1 cellular context compared by ENCODE assay signal in genomic region chr22:39518996-39519680, GRCh38.
TF ChIP-seq lines count a peak whose summit lies in the region.

No MANE protein-coding gene starts in this region.

TF ChIP-seq in GM12878, 131 proteins besides CTCF, POLR2A, EP300 and RAD21 (continued from another document):
- no peak for TF ChIP-seq MEF2B (IDR thresholded peaks at IDR 0.05; ENCODE audit: partially characterized antibody, poor library complexity, severe bottlenecking)
- TF ChIP-seq, protein P1, sequence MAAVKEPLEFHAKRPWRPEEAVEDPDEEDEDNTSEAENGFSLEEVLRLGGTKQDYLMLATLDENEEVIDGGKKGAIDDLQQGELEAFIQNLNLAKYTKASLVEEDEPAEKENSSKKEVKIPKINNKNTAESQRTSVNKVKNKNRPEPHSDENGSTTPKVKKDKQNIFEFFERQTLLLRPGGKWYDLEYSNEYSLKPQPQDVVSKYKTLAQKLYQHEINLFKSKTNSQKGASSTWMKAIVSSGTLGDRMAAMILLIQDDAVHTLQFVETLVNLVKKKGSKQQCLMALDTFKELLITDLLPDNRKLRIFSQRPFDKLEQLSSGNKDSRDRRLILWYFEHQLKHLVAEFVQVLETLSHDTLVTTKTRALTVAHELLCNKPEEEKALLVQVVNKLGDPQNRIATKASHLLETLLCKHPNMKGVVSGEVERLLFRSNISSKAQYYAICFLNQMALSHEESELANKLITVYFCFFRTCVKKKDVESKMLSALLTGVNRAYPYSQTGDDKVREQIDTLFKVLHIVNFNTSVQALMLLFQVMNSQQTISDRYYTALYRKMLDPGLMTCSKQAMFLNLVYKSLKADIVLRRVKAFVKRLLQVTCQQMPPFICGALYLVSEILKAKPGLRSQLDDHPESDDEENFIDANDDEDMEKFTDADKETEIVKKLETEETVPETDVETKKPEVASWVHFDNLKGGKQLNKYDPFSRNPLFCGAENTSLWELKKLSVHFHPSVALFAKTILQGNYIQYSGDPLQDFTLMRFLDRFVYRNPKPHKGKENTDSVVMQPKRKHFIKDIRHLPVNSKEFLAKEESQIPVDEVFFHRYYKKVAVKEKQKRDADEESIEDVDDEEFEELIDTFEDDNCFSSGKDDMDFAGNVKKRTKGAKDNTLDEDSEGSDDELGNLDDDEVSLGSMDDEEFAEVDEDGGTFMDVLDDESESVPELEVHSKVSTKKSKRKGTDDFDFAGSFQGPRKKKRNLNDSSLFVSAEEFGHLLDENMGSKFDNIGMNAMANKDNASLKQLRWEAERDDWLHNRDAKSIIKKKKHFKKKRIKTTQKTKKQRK (IDR thresholded peaks at IDR 0.05; ENCODE audit: low read depth, low read length) = no peak
- TF ChIP-seq BACH1 (IDR thresholded peaks at IDR 0.05; ENCODE audit: borderline replicate concordance) = no peak
- no peak for TF ChIP-seq SRF (IDR thresholded peaks at IDR 0.05; ENCODE audit: low read depth in 2 of 2, low read length in 2 of 2)
- TF ChIP-seq CREM (IDR thresholded peaks at IDR 0.05; ENCODE audit: low read depth) = 0 out of 2 replicates have a peak, but pooled peaks have one; percentile 11
- TF ChIP-seq, protein P2, sequence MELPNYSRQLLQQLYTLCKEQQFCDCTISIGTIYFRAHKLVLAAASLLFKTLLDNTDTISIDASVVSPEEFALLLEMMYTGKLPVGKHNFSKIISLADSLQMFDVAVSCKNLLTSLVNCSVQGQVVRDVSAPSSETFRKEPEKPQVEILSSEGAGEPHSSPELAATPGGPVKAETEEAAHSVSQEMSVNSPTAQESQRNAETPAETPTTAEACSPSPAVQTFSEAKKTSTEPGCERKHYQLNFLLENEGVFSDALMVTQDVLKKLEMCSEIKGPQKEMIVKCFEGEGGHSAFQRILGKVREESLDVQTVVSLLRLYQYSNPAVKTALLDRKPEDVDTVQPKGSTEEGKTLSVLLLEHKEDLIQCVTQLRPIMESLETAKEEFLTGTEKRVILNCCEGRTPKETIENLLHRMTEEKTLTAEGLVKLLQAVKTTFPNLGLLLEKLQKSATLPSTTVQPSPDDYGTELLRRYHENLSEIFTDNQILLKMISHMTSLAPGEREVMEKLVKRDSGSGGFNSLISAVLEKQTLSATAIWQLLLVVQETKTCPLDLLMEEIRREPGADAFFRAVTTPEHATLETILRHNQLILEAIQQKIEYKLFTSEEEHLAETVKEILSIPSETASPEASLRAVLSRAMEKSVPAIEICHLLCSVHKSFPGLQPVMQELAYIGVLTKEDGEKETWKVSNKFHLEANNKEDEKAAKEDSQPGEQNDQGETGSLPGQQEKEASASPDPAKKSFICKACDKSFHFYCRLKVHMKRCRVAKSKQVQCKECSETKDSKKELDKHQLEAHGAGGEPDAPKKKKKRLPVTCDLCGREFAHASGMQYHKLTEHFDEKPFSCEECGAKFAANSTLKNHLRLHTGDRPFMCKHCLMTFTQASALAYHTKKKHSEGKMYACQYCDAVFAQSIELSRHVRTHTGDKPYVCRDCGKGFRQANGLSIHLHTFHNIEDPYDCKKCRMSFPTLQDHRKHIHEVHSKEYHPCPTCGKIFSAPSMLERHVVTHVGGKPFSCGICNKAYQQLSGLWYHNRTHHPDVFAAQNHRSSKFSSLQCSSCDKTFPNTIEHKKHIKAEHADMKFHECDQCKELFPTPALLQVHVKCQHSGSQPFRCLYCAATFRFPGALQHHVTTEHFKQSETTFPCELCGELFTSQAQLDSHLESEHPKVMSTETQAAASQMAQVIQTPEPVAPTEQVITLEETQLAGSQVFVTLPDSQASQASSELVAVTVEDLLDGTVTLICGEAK (IDR thresholded peaks at IDR 0.05; ENCODE audit: borderline replicate concordance) = peak; percentile 24; the same call in 1 of the 2 replicates
